In genomic region chr6:12950879-12951814, GRCh38 we compare ENCODE assay signal across 26 cellular contexts.
"Had no signal": no experiment of that assay in that cellular context is flagged by ENCODE, and none has a peak within 500 bp of the region (broad histone marks: within the 10 kb centered on the region; RNA-seq: fewer than 3 reads in every experiment).

No MANE protein-coding gene starts in this region.

- H3K27ac ChIP-seq: esophagus squamous epithelium, gastroesophageal sphincter, thoracic aorta, vagina had no signal

- H3K27ac Mint-ChIP-seq: activated B cell treated with CpG ODN at 0.5 μM for 24 hours; activated naive CD4-positive, alpha-beta T cell treated with anti-CD3 and anti-CD28 coated beads for 36 hours; activated naive CD8-positive, alpha-beta T cell treated with anti-CD3 and anti-CD28 coated beads, Interleukin-2, amount 10 ng/mL, durations not matched to agents 7 days and 5 days; endodermal cell; mesothelial cell of epicardium; nephron progenitor cell; type B pancreatic cell had no signal

- H3K36me3 ChIP-seq: esophagus squamous epithelium, gastroesophageal sphincter, thoracic aorta, vagina had no signal

- ATAC-seq: gastroesophageal sphincter, left lobe of liver had no signal

- H3K9me3 ChIP-seq: esophagus squamous epithelium, gastroesophageal sphincter, thoracic aorta, vagina had no signal

- H3K4me3 Mint-ChIP-seq: activated B cell treated with CpG ODN at 0.5 μM for 24 hours; activated naive CD4-positive, alpha-beta T cell treated with anti-CD3 and anti-CD28 coated beads for 36 hours; activated naive CD8-positive, alpha-beta T cell treated with anti-CD3 and anti-CD28 coated beads, Interleukin-2, amount 10 ng/mL, durations not matched to agents 7 days and 5 days; endodermal cell; mesothelial cell of epicardium; nephron progenitor cell; type B pancreatic cell had no signal

- DNase-seq: activated B cell treated with CpG ODN at 0.5 μM for 24 hours; activated CD4-positive, alpha-beta T cell treated with anti-CD3 and anti-CD28 coated beads for 4 hours; activated CD4-positive, alpha-beta T cell treated with anti-CD3 and anti-CD28 coated beads, Interleukin-2, amount 50 U/mL, for 48 hours; activated CD8-positive, alpha-beta memory T cell treated with anti-CD3 and anti-CD28 coated beads, Interleukin-2, amount 50 U/mL, for 48 hours; activated effector memory CD4-positive, alpha-beta T cell treated with Interleukin-2 at 50 U/mL for 16 hours; activated naive CD4-positive, alpha-beta T cell treated with anti-CD3 and anti-CD28 coated beads for 36 hours; activated naive CD8-positive, alpha-beta T cell treated with anti-CD3 and anti-CD28 coated beads, Interleukin-2, amount 10 ng/mL, durations not matched to agents 7 days and 5 days; activated T-cell treated with anti-CD3 and anti-CD28 coated beads, Interleukin-2, amount 50 U/mL, for 48 hours; amniotic stem cell; cortex of kidney; endodermal cell; esophagus squamous epithelium; head of caudate nucleus; kidney; mammary epithelial cell; nephron progenitor cell; stimulated activated CD4-positive, alpha-beta T cell treated with anti-CD3 and anti-CD28 coated beads, Interleukin-2, amount 100 ng/mL, for 48 hours; stimulated activated CD8-positive, alpha-beta memory T cell treated with anti-CD3 and anti-CD28 coated beads, Interleukin-4, amount 100 ng/mL, for 48 hours; stimulated activated naive CD4-positive, alpha-beta T cell; T1000 had no signal

- H3K9me3 Mint-ChIP-seq: activated B cell treated with CpG ODN at 0.5 μM for 24 hours; activated naive CD4-positive, alpha-beta T cell treated with anti-CD3 and anti-CD28 coated beads for 36 hours; activated naive CD8-positive, alpha-beta T cell treated with anti-CD3 and anti-CD28 coated beads, Interleukin-2, amount 10 ng/mL, durations not matched to agents 7 days and 5 days; endodermal cell; mesothelial cell of epicardium; nephron progenitor cell; type B pancreatic cell had no signal

- H3K27me3 ChIP-seq: esophagus squamous epithelium, gastroesophageal sphincter, vagina had no signal

- H3K36me3 Mint-ChIP-seq: activated naive CD8-positive, alpha-beta T cell treated with anti-CD3 and anti-CD28 coated beads, Interleukin-2, amount 10 ng/mL, durations not matched to agents 7 days and 5 days; mesothelial cell of epicardium; type B pancreatic cell had no signal

- H3K4me3 ChIP-seq: esophagus squamous epithelium, gastroesophageal sphincter, thoracic aorta, vagina had no signal

- H3K4me1 ChIP-seq: esophagus squamous epithelium, gastroesophageal sphincter, vagina had no signal
